8 cellular contexts compared by ENCODE assay signal in the genomic region with DNA sequence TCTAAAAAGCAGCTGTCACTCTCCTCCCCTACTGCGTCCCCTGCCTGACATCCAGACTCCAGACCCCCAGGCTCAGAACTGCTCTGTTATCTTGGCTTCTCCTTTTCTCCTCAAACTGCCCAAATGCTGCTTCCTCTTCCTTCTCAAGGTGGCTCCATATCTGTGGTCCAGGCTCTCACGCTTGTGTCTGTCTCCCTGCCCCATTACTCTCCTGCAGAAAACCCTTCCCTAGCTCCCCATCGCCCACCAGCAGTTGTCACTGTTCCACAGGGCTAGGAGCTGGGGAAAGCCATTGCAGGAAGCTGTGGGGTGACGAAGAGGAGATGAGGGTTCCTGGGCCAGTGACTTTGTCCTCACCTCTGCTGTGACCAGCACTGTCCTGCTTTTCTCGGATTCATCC. TPM values are rescaled to one million over a fixed set of nuclear protein-coding genes. Genes with fewer than 3 reads are reported as not detected.
DNase-seq lines count a peak whose midpoint lies in the region; ATAC-seq and TF ChIP-seq lines count a peak whose summit lies in the region.
"Had no signal": no experiment of that assay in that cellular context is flagged by ENCODE, and none has a peak within 500 bp of the region (broad histone marks: within the 10 kb centered on the region; RNA-seq: fewer than 3 reads in every experiment).

No MANE protein-coding gene starts in this region.

- no peaks in the 10 kb centered on the region for H3K36me3 ChIP-seq in BE2C
- H3K36me3 ChIP-seq in H7 (replicated peaks; ENCODE audit: control insufficient read depth, insufficient read depth, low read length) = no peaks in the 10 kb centered on the region
- H3K36me3 ChIP-seq: esophagus muscularis mucosa had no signal

- no peaks in the 10 kb centered on the region for H3K4me1 Mint-ChIP-seq in activated CD4-positive, alpha-beta T cell treated with anti-CD3 and anti-CD28 coated beads, Interleukin-2, amount 10 ng/mL, durations not matched to agents 24 days and 14 days

- no peak overlapping the region for H3K4me3 Mint-ChIP-seq in activated CD4-positive, alpha-beta T cell treated with anti-CD3 and anti-CD28 coated beads, Interleukin-2, amount 10 ng/mL, durations not matched to agents 24 days and 14 days

- no peak overlapping the region for H3K27ac Mint-ChIP-seq in activated CD4-positive, alpha-beta T cell treated with anti-CD3 and anti-CD28 coated beads, Interleukin-2, amount 10 ng/mL, durations not matched to agents 24 days and 14 days

- in situ Hi-C loops in GM13976 (cut with MboI; ENCODE audit: low sequenced_read_pairs, unreplicated experiment) = no loop called here

- peak; percentile 34 for ATAC-seq in left colon

- peaks cover 2% of the 10 kb centered on the region for H3K27me3 Mint-ChIP-seq in activated CD4-positive, alpha-beta T cell treated with anti-CD3 and anti-CD28 coated beads, Interleukin-2, amount 10 ng/mL, durations not matched to agents 24 days and 14 days

- no peaks in the 10 kb centered on the region for H3K9me3 ChIP-seq in BE2C
- H3K9me3 ChIP-seq: esophagus muscularis mucosa had no signal

- no peaks in the 10 kb centered on the region for H3K27me3 ChIP-seq in BE2C
- H3K27me3 ChIP-seq in H7 (ENCODE audit: control insufficient read depth, insufficient read depth, low read length) = no peaks in the 10 kb centered on the region
- H3K27me3 ChIP-seq: esophagus muscularis mucosa had no signal

- H3K36me3 Mint-ChIP-seq in activated CD4-positive, alpha-beta T cell treated with anti-CD3 and anti-CD28 coated beads, Interleukin-2, amount 10 ng/mL, durations not matched to agents 24 days and 14 days (ENCODE audit: low read depth) = no peaks in the 10 kb centered on the region

- no peaks in the 10 kb centered on the region for H3K4me1 ChIP-seq in BE2C

- TF ChIP-seq CTCF in BE2C (IDR thresholded peaks at IDR 0.05; ENCODE audit: low read depth, low read length) (peak; percentile 39), GM13976 (IDR thresholded peaks at IDR 0.05; ENCODE audit: borderline replicate concordance, control extremely low read depth, extremely low read depth, insufficient read depth, missing control alignments) (no peak)

- no peak for DNase-seq in BE2C
- DNase-seq in H7 = peak; percentile 78
- peak; percentile 29 for DNase-seq in UCSD-AML1 (lab: John Stamatoyannopoulos, UW; ENCODE audit: unreplicated experiment)
- DNase-seq in left colon = no peak
- no peak for DNase-seq in GM13976 (ENCODE audit: low spot score)
- no peak for DNase-seq in activated CD4-positive, alpha-beta T cell treated with anti-CD3 and anti-CD28 coated beads, Interleukin-2, amount 10 ng/mL, durations not matched to agents 24 days and 14 days
- no peak for DNase-seq in stimulated activated CD4-positive, alpha-beta T cell treated with anti-CD3 and anti-CD28 coated beads, Interleukin-12 subunit alpha, Interleukin-12 subunit beta, amount 100 ng/mL, for 4 hours

- H3K9me3 Mint-ChIP-seq in activated CD4-positive, alpha-beta T cell treated with anti-CD3 and anti-CD28 coated beads, Interleukin-2, amount 10 ng/mL, durations not matched to agents 24 days and 14 days = no peaks in the 10 kb centered on the region

- intact Hi-C loops in left colon (cut with DNase I, micrococcal nuclease) = no loop called here
- intact Hi-C loops in activated CD4-positive, alpha-beta T cell treated with anti-CD3 and anti-CD28 coated beads, Interleukin-2, amount 10 ng/mL, durations not matched to agents 24 days and 14 days (cut with micrococcal nuclease) = no loop called here

- no peak overlapping the region for H3K4me3 ChIP-seq in BE2C (ENCODE audit: low read depth, low read length)
- H3K4me3 ChIP-seq in H7 (ENCODE audit: insufficient read depth, low read depth, low read length) = no peak overlapping the region
- H3K4me3 ChIP-seq: esophagus muscularis mucosa had no signal

RNA-seq across cellular contexts. Expression of a gene that starts 30.7 kb away (rescaled TPM):
- polyA plus RNA-seq in BE2C (2012; ENCODE audit: insufficient read depth, insufficient read length, low read depth) = 0.26 TPM
- 10.6 and 17.0 TPM in 2 replicates for total RNA-seq in H7 (2014; rRNA removed; shearing (Covaris generic))
- total RNA-seq in left colon = 1 to 10 TPM; 2.8 to 4.1 TPM
- total RNA-seq in activated CD4-positive, alpha-beta T cell treated with anti-CD3 and anti-CD28 coated beads, Interleukin-2, amount 10 ng/mL, durations not matched to agents 24 days and 14 days = not detected in 2 replicates

Comparison
In these comparisons a context has a peak if more than half of its experiments do, and no peak if none do; other contexts are left out.
1. DNase-seq: peak in H7 (single experiment) and UCSD-AML1 (single experiment); none in BE2C (single experiment), left colon (0 of 2), GM13976 (single experiment), activated CD4-positive, alpha-beta T cell treated with anti-CD3 and anti-CD28 coated beads, Interleukin-2, amount 10 ng/mL, durations not matched to agents 24 days and 14 days (single experiment) and stimulated activated CD4-positive, alpha-beta T cell treated with anti-CD3 and anti-CD28 coated beads, Interleukin-12 subunit alpha, Interleukin-12 subunit beta, amount 100 ng/mL, for 4 hours (single experiment).